In the genomic region with DNA sequence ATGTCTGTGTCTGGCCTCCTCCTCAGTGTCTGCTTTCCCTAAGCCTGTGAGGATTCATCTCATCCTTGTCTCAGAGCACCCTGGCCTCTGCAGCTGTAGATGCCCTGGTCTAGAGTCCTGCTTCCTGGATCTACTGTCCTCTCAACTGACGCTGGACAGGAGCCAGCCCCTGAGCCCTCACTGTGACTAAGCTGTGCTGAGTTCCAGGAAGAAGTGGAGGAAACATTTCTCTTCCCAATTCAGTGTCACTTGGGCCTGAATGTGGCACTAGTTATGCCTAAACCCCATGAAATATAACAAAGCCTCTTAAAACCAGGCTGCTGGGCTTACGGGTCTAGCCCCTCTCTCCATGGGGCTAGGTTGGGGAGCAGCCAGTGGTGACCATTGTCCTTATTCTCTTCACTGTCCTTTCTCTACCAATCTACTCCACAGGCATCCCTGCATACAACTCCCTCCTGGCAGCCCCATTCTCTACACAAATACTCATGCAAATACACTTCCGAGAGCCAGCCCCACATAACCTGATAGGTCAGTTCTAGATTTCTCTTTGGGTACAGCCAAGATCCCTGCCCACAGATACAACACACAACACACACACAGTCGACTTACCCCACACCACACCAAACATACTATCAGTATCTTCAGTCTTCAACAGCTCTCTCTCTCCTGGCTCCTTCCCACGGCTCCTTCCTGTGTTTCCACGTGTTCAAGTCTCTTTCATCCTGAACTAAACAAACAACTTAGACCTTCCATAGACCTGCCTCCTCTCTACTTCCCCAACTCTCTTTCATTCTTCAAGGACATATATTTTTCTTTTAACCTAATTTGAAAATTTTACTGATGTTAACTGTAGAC, we compare ENCODE assay signal across 10 cellular contexts.
A peak's percentile ranks its signal among the peaks of the same experiment; 100 is the strongest.
DNase-seq lines count a peak whose midpoint lies in the region; ATAC-seq and TF ChIP-seq lines count a peak whose summit lies in the region.
"Had no signal": no experiment of that assay in that cellular context is flagged by ENCODE, and none has a peak within 500 bp of the region (broad histone marks: within the 10 kb centered on the region; RNA-seq: fewer than 3 reads in every experiment).

No MANE protein-coding gene starts in this region.

- H3K9me3 ChIP-seq in colonic mucosa (no peaks in the 10 kb centered on the region), mesenchymal stem cell (ENCODE audit: control insufficient read depth, low read length) (no peaks in the 10 kb centered on the region), Caco-2 (no peaks in the 10 kb centered on the region)

- H3K4me2 ChIP-seq in mesenchymal stem cell (ENCODE audit: low read length, poor library complexity, severe bottlenecking) = no peak overlapping the region

- peak overlapping the region; percentile 3 for H2AFZ ChIP-seq in mesenchymal stem cell (ENCODE audit: low read depth, low read length)

- peaks cover 8% of the 10 kb centered on the region for H3K27me3 Mint-ChIP-seq in Caco-2 (ENCODE audit: insufficient read depth, unreplicated experiment)

- H4K91ac ChIP-seq in mesenchymal stem cell (ENCODE audit: low read length) = peak overlapping the region; percentile 61

- CTCF ChIA-PET in Caco-2 (lab: Charles Lee) = no interaction called here

- no peak overlapping the region for H3K27ac ChIP-seq in colonic mucosa
- H3K27ac ChIP-seq in mesenchymal stem cell (ENCODE audit: low read length, poor library complexity, severe bottlenecking) = no peak overlapping the region

- ATAC-seq in HG03139 (IDR thresholded peaks at IDR 0.05; ENCODE audit: unreplicated experiment) = no peak
- ATAC-seq: CD8-positive, alpha-beta T cell; naive thymus-derived CD8-positive, alpha-beta T cell had no signal

- H3K9ac ChIP-seq in colonic mucosa (ENCODE audit: low read depth in 2 of 2, low read length in 2 of 2) = no peak overlapping the region
- H3K9ac ChIP-seq in mesenchymal stem cell (ENCODE audit: low read length) = peak overlapping the region; percentile 62

- H3K4me1 ChIP-seq in colonic mucosa = no peaks in the 10 kb centered on the region
- H3K4me1 ChIP-seq in mesenchymal stem cell (ENCODE audit: control insufficient read depth, insufficient read depth, low read depth, low read length) = peaks cover 4% of the 10 kb centered on the region
- peaks cover 11% of the 10 kb centered on the region for H3K4me1 ChIP-seq in Caco-2

- no peak overlapping the region for H3K27ac Mint-ChIP-seq in Caco-2 (ENCODE audit: unreplicated experiment)
- H3K27ac Mint-ChIP-seq: CD8-positive, alpha-beta T cell had no signal

- peaks cover 4% of the 10 kb centered on the region for H3K36me3 Mint-ChIP-seq in Caco-2 (ENCODE audit: insufficient read depth, unreplicated experiment)
- H3K36me3 Mint-ChIP-seq: CD8-positive, alpha-beta T cell; naive thymus-derived CD8-positive, alpha-beta T cell had no signal

- no peaks in the 10 kb centered on the region for H3K79me1 ChIP-seq in mesenchymal stem cell (replicated peaks; ENCODE audit: low read length, poor library complexity, severe bottlenecking)

- H2BK120ac ChIP-seq in mesenchymal stem cell (ENCODE audit: low read depth, low read length) = peak overlapping the region; percentile 51

- peak overlapping the region; percentile 48 to 88 for H3K18ac ChIP-seq in mesenchymal stem cell (ENCODE audit: low read depth in 1 of 2, low read length in 2 of 2)

- H2BK5ac ChIP-seq in mesenchymal stem cell (ENCODE audit: low read depth, low read length, poor library complexity, severe bottlenecking) = no peak overlapping the region

- H2BK15ac ChIP-seq in mesenchymal stem cell (ENCODE audit: low read depth, poor library complexity, severe bottlenecking) = peak overlapping the region; percentile 2

- POLR2A ChIA-PET in Caco-2 (lab: Charles Lee) = no interaction called here

- no peaks in the 10 kb centered on the region for H3K27me3 ChIP-seq in colonic mucosa
- no peaks in the 10 kb centered on the region for H3K27me3 ChIP-seq in mesenchymal stem cell (ENCODE audit: control insufficient read depth in 1 of 2, insufficient read depth in 1 of 2, low read length in 2 of 2)
- H3K27me3 ChIP-seq in Caco-2 (replicated peaks; ENCODE audit: control insufficient read depth, insufficient read depth, low read length) = no peaks in the 10 kb centered on the region

- no peaks in the 10 kb centered on the region for H3K36me3 ChIP-seq in colonic mucosa
- H3K36me3 ChIP-seq in mesenchymal stem cell (ENCODE audit: control insufficient read depth in 1 of 2, insufficient read depth in 2 of 2, low read depth in 1 of 2, low read length in 2 of 2) = no peaks in the 10 kb centered on the region
- H3K36me3 ChIP-seq in Caco-2 (ENCODE audit: control insufficient read depth, insufficient read depth, low read length) = no peaks in the 10 kb centered on the region

- no peak for TF ChIP-seq CTCF in AG10803 (conservative IDR thresholded peaks at IDR 0.05; ENCODE audit: low read length)
- TF ChIP-seq CTCF in colonic mucosa (IDR thresholded peaks at IDR 0.05) = no peak
- TF ChIP-seq CTCF in Caco-2 (IDR thresholded peaks at IDR 0.05; ENCODE audit: insufficient read depth in 1 of 2, low read depth in 1 of 2, low read length in 1 of 2, severe bottlenecking in 1 of 2, unreplicated experiment in 1 of 2) = no peak

- intact Hi-C loops in colonic mucosa (cut with DNase I) = no loop called here
- intact Hi-C loops in Caco-2 (cut with micrococcal nuclease; ENCODE audit: unreplicated experiment) = no loop called here

- 72% methylated on average over 6 of the region's 6 CpGs for WGBS in mesenchymal stem cell

- DNase-seq in AG10803 (ENCODE audit: low read depth) (peak; percentile 68), Kasumi-1 (lab: John Stamatoyannopoulos, UW) (peak; percentile 17 to 30), colonic mucosa (peak; percentile 57), mesenchymal stem cell (peak; percentile 66), Caco-2 (no peak)
- DNase-seq in activated CD4-positive, alpha-beta T cell treated with anti-CD3 and anti-CD28 coated beads for 48 hours = no peak
- no peak for DNase-seq in activated CD4-positive, CD25-positive, alpha-beta regulatory T cell (lab: John Stamatoyannopoulos, UW)
- DNase-seq: CD8-positive, alpha-beta T cell; naive thymus-derived CD8-positive, alpha-beta T cell had no signal

- no TSS peak for BruUV-seq in Caco-2 (replicated peaks; lab: Mats Ljungman, UMichigan)

- peak overlapping the region; percentile 31 to 45 for H3K4ac ChIP-seq in mesenchymal stem cell (ENCODE audit: low read depth in 1 of 2, low read length in 2 of 2)

- peak overlapping the region; percentile 54 for H4K8ac ChIP-seq in mesenchymal stem cell (ENCODE audit: low read length)

- no peak overlapping the region for H3K4me3 Mint-ChIP-seq in Caco-2 (ENCODE audit: unreplicated experiment)
- H3K4me3 Mint-ChIP-seq: CD8-positive, alpha-beta T cell; naive thymus-derived CD8-positive, alpha-beta T cell had no signal

- H3K23ac ChIP-seq in mesenchymal stem cell (ENCODE audit: low read length in 2 of 2) = no peak overlapping the region

- H3K14ac ChIP-seq in mesenchymal stem cell (ENCODE audit: low read length in 2 of 2) = no peak overlapping the region

- no peak overlapping the region for H2AK5ac ChIP-seq in mesenchymal stem cell (ENCODE audit: low read length, severe bottlenecking)

- H2BK12ac ChIP-seq in mesenchymal stem cell (ENCODE audit: low read length in 2 of 2) = peak overlapping the region; percentile 65 to 91

- no peak overlapping the region for H3K4me3 ChIP-seq in AG10803 (ENCODE audit: low read length)
- no peak overlapping the region for H3K4me3 ChIP-seq in colonic mucosa
- peak overlapping the region in 1 of 2 experiments; percentile 58 for H3K4me3 ChIP-seq in mesenchymal stem cell (ENCODE audit: insufficient read depth in 1 of 2, low read depth in 1 of 2, low read length in 2 of 2)
- no peak overlapping the region for H3K4me3 ChIP-seq in Caco-2 (ENCODE audit: low read depth, low read length)

- no peaks in the 10 kb centered on the region for H3K9me3 Mint-ChIP-seq in Caco-2 (ENCODE audit: unreplicated experiment)
- H3K9me3 Mint-ChIP-seq: CD8-positive, alpha-beta T cell; naive thymus-derived CD8-positive, alpha-beta T cell had no signal

- no peaks in the 10 kb centered on the region for H3K4me1 Mint-ChIP-seq in Caco-2 (ENCODE audit: low read depth, unreplicated experiment)

Comparison
In these comparisons a context has a peak if more than half of its experiments do, and no peak if none do; other contexts are left out.
1. DNase-seq: peak in AG10803 (single experiment), Kasumi-1 (2 of 2), colonic mucosa (single experiment) and mesenchymal stem cell (single experiment); none in activated CD4-positive, alpha-beta T cell treated with anti-CD3 and anti-CD28 coated beads for 48 hours (single experiment), Caco-2 (0 of 2) and activated CD4-positive, CD25-positive, alpha-beta regulatory T cell (0 of 4).